Comparison of ENCODE assay signal across 34 cellular contexts in genomic region chr7:85947767-85948166, GRCh38.
"Had no signal": no experiment of that assay in that cellular context is flagged by ENCODE, and none has a peak within 500 bp of the region (broad histone marks: within the 10 kb centered on the region; RNA-seq: fewer than 3 reads in every experiment).

No MANE protein-coding gene starts in this region.

- H3K27ac ChIP-seq: adrenal gland, ascending aorta, body of pancreas, brain microvascular endothelial cell, breast epithelium, cardiac muscle cell had no signal

- ATAC-seq: activated naive CD4-positive, alpha-beta T cell treated with anti-CD3 and anti-CD28 coated beads, Interleukin-2, amount 50 U/mL, for 72 hours; activated naive CD8-positive, alpha-beta T cell treated with anti-CD3 and anti-CD28 coated beads, Interleukin-2, amount 50 U/mL, for 24 hours; activated T-cell treated with anti-CD3 and anti-CD28 coated beads, Interleukin-2, amount 50 U/mL, for 4 hours; activated T-cell treated with anti-CD3 and anti-CD28 coated beads, Interleukin-2, amount 50 U/mL, for 72 hours; activated T-helper 17 cell treated with anti-CD3 and anti-CD28 coated beads, Interleukin-2, amount 50 U/mL, for 72 hours; body of pancreas had no signal

- H3K9me3 ChIP-seq: body of pancreas had no signal

- DNase-seq: activated effector memory CD4-positive, alpha-beta T cell treated with anti-CD3 and anti-CD28 coated beads, Interleukin-2, amount 50 U/mL, for 16 hours; activated effector memory CD4-positive, alpha-beta T cell treated with Interleukin-2 at 50 U/mL for 16 hours; activated gamma-delta T cell; activated gamma-delta T cell treated with Interleukin-2 at 50 U/mL for 16 hours; activated naive CD4-positive, alpha-beta T cell; activated naive CD4-positive, alpha-beta T cell treated with anti-CD3 and anti-CD28 coated beads for 36 hours; activated naive CD4-positive, alpha-beta T cell treated with anti-CD3 and anti-CD28 coated beads, Interleukin-2, amount 10 ng/mL, durations not matched to agents 7 days and 5 days; activated naive CD4-positive, alpha-beta T cell treated with anti-CD3 and anti-CD28 coated beads, Interleukin-2, amount 50 U/mL, for 16 hours; activated naive CD4-positive, alpha-beta T cell treated with Interleukin-2 at 50 U/mL for 16 hours; activated naive CD8-positive, alpha-beta T cell treated with anti-CD3 and anti-CD28 coated beads for 36 hours; activated naive CD8-positive, alpha-beta T cell treated with anti-CD3 and anti-CD28 coated beads, Interleukin-2, amount 10 ng/mL, durations not matched to agents 7 days and 5 days; activated naive CD8-positive, alpha-beta T cell treated with anti-CD3 and anti-CD28 coated beads, Interleukin-2, amount 50 U/mL, for 24 hours; activated T-cell treated with anti-CD3 and anti-CD28 coated beads, Interleukin-2, amount 50 U/mL, for 1 hour; activated T-cell treated with anti-CD3 and anti-CD28 coated beads, Interleukin-2, amount 50 U/mL, for 24 hours; activated T-cell treated with anti-CD3 and anti-CD28 coated beads, Interleukin-2, amount 50 U/mL, for 4 hours; activated T-cell treated with anti-CD3 and anti-CD28 coated beads, Interleukin-2, amount 50 U/mL, for 48 hours; activated T-cell treated with anti-CD3 and anti-CD28 coated beads, Interleukin-2, amount 50 U/mL, for 72 hours; adrenal gland; amniotic stem cell; amygdala; anterior cingulate cortex; aorta; body of pancreas; brain microvascular endothelial cell; caudate nucleus; central memory CD4-positive, alpha-beta T cell; cerebellar nuclear complex had no signal

- H3K36me3 ChIP-seq: adrenal gland, ascending aorta, brain microvascular endothelial cell, breast epithelium, cardiac muscle cell had no signal

- H3K4me1 ChIP-seq: adrenal gland, ascending aorta, body of pancreas, breast epithelium had no signal

- FAIRE-seq: astrocyte, bronchial epithelial cell had no signal

- H3K27me3 ChIP-seq: adrenal gland, ascending aorta, body of pancreas, brain microvascular endothelial cell, breast epithelium, cardiac muscle cell had no signal

- H3K4me3 ChIP-seq: adrenal gland, ascending aorta, body of pancreas, breast epithelium, cardiac muscle cell had no signal
